1 cellular context compared by ENCODE assay signal in genomic region chr9:33307067-33307466, GRCh38.
TF ChIP-seq lines count a peak whose summit lies in the region.

No MANE protein-coding gene starts in this region.

TF ChIP-seq in IMR-90, 13 proteins besides CTCF, POLR2A, EP300 and RAD21:
- no peak for TF ChIP-seq RCOR1 (IDR thresholded peaks at IDR 0.05; ENCODE audit: insufficient replicate concordance, low read length)
